ENCODE assay signal across 8 cellular contexts in genomic region chr19:6753178-6754031, GRCh38. TPM values are rescaled to one million over a fixed set of nuclear protein-coding genes. Genes with fewer than 3 reads are reported as not detected.
DNase-seq lines count a peak whose midpoint lies in the region; ATAC-seq and TF ChIP-seq lines count a peak whose summit lies in the region.

No MANE protein-coding gene starts in this region.

- BruUV-seq in Calu3 (replicated peaks; lab: Mats Ljungman, UMichigan), result no TSS peak

- peak; percentile 72 for DNase-seq in Calu3
- peak; percentile 50 to 75 (median 60) for DNase-seq in activated CD4-positive, CD25-positive, alpha-beta regulatory T cell (lab: John Stamatoyannopoulos, UW)
- DNase-seq in lung (ENCODE audit: low spot score), result peak; percentile 86
- peak; percentile 41 to 59 for DNase-seq in stimulated activated CD8-positive, alpha-beta memory T cell treated with anti-CD3 and anti-CD28 coated beads, Interleukin-15, amount 100 ng/mL, for 4 hours (ENCODE audit: low read depth in 2 of 2)
- no peak for DNase-seq in NCI-H345 treated with DMSO at 0.1 percent for 48 hours (lab: John Stamatoyannopoulos, UW; ENCODE audit: unreplicated experiment)

- 7 to 27% methylated on average over 50 of the region's 50 CpGs for WGBS in lung, 2 donors

- H3K4me1 ChIP-seq in HUES48 (ENCODE audit: control insufficient read depth, insufficient read depth, low read length), result peaks cover 8% of the 10 kb centered on the region
- H3K4me1 ChIP-seq in lung (ENCODE audit: control insufficient read depth in 2 of 2, insufficient read depth in 2 of 2, low read length in 2 of 2), result peaks cover 0 to 10% of the 10 kb centered on the region in 2 donors

- no peaks in the 10 kb centered on the region for H3K27me3 ChIP-seq in HUES48 (ENCODE audit: control insufficient read depth, insufficient read depth, low read length)
- H3K27me3 ChIP-seq in lung (ENCODE audit: control insufficient read depth, insufficient read depth), result no peaks in the 10 kb centered on the region

- CTCF ChIA-PET in Calu3 (lab: Charles Lee), result no interaction called here

- H3K36me3 ChIP-seq in HUES48 (ENCODE audit: control insufficient read depth, insufficient read depth, low read length), result peaks cover 41% of the 10 kb centered on the region
- peaks cover 11 to 36% of the 10 kb centered on the region in 2 donors for H3K36me3 ChIP-seq in lung (ENCODE audit: control insufficient read depth in 2 of 2, insufficient read depth in 2 of 2, low read length in 2 of 2)

- H3K9me3 ChIP-seq in HUES48 (ENCODE audit: control insufficient read depth, insufficient read depth, low read length), result no peaks in the 10 kb centered on the region
- H3K9me3 ChIP-seq in lung (ENCODE audit: control insufficient read depth in 2 of 2, insufficient read depth in 1 of 2, low read length in 1 of 2), result no peaks in the 10 kb centered on the region

- no peaks in the 10 kb centered on the region for H3K9me3 Mint-ChIP-seq in Calu3 (ENCODE audit: low read depth, unreplicated experiment)
- H3K9me3 Mint-ChIP-seq in dendritic cell treated with granulocyte-macrophage colony-stimulating factor and Interleukin-4, amounts not matched to agents 40 ng/mL and 50 ng/mL, for 4 days, result no peaks in the 10 kb centered on the region

- no peak for TF ChIP-seq CTCF in Calu3 (IDR thresholded peaks at IDR 0.05; ENCODE audit: unreplicated experiment)
- peak; percentile 10 for TF ChIP-seq CTCF in lung (IDR thresholded peaks at IDR 0.05; ENCODE audit: control extremely low read depth, extremely low read depth)

- H3K27me3 Mint-ChIP-seq in Calu3 (ENCODE audit: unreplicated experiment), result no peaks in the 10 kb centered on the region
- H3K27me3 Mint-ChIP-seq in dendritic cell treated with granulocyte-macrophage colony-stimulating factor and Interleukin-4, amounts not matched to agents 40 ng/mL and 50 ng/mL, for 4 days, result peaks cover 19% of the 10 kb centered on the region

- peak overlapping the region; percentile 62 for H3K4me3 ChIP-seq in HUES48 (ENCODE audit: low read depth, low read length)
- peak overlapping the region; percentile 11 for H3K4me3 ChIP-seq in lung

- H3K36me3 Mint-ChIP-seq in Calu3 (ENCODE audit: insufficient read depth, unreplicated experiment), result peaks cover 83% of the 10 kb centered on the region
- H3K36me3 Mint-ChIP-seq in dendritic cell treated with granulocyte-macrophage colony-stimulating factor and Interleukin-4, amounts not matched to agents 40 ng/mL and 50 ng/mL, for 4 days (ENCODE audit: low read depth), result peaks cover 43% of the 10 kb centered on the region

- peak overlapping the region; percentile 47 for H3K9ac ChIP-seq in HUES48 (ENCODE audit: low read depth, low read length)

- ATAC-seq in GM21390 (IDR thresholded peaks at IDR 0.05; ENCODE audit: unreplicated experiment) (peak; percentile 76), lung (ENCODE audit: insufficient read depth, low FRiP score) (peak; percentile 83)

- intact Hi-C loops in Calu3 (cut with micrococcal nuclease; ENCODE audit: unreplicated experiment), result no loop called here
- intact Hi-C loops in dendritic cell treated with granulocyte-macrophage colony-stimulating factor and Interleukin-4, amounts not matched to agents 40 ng/mL and 50 ng/mL, for 4 days (cut with micrococcal nuclease), result loop anchor here (2.0 kb wide), 1 partner anchor 15 kb away; the partner anchor contains the start of gene TRIP10

- H3K4me3 Mint-ChIP-seq in Calu3 (ENCODE audit: low read depth, unreplicated experiment), result peak overlapping the region; percentile 50
- H3K4me3 Mint-ChIP-seq in dendritic cell treated with granulocyte-macrophage colony-stimulating factor and Interleukin-4, amounts not matched to agents 40 ng/mL and 50 ng/mL, for 4 days, result peak overlapping the region; percentile 89

- peak overlapping the region; percentile 77 for H3K27ac Mint-ChIP-seq in Calu3 (ENCODE audit: unreplicated experiment)
- peak overlapping the region; percentile 89 for H3K27ac Mint-ChIP-seq in dendritic cell treated with granulocyte-macrophage colony-stimulating factor and Interleukin-4, amounts not matched to agents 40 ng/mL and 50 ng/mL, for 4 days

- peak overlapping the region; percentile 55 for H3K27ac ChIP-seq in HUES48 (ENCODE audit: low read depth, low read length)
- H3K27ac ChIP-seq in lung (ENCODE audit: low read depth in 1 of 2, low read length in 1 of 2), result peak overlapping the region in 1 of 2 donors; percentile 63

- H3K4me1 Mint-ChIP-seq in Calu3 (ENCODE audit: low read depth, unreplicated experiment), result peaks cover 9% of the 10 kb centered on the region
- H3K4me1 Mint-ChIP-seq in dendritic cell treated with granulocyte-macrophage colony-stimulating factor and Interleukin-4, amounts not matched to agents 40 ng/mL and 50 ng/mL, for 4 days (ENCODE audit: low read depth), result peaks cover 28% of the 10 kb centered on the region

RNA-seq across cellular contexts. Expression of gene SH2D3A, which starts 13.8 kb away (rescaled TPM):
- total RNA-seq in Calu3 (2022) (62.0 and 64.0 TPM in 2 replicates), lung (10 to 100 TPM; 16.6 to 30.6 TPM)
- polyA plus RNA-seq in lung, result 10 to 100 TPM; 21.2 to 24.2 TPM

RNA-seq across cellular contexts. Expression of gene TRIP10, which starts 13.9 kb away (rescaled TPM):
- total RNA-seq in Calu3 (2022) (86.0 and 95.8 TPM in 2 replicates), lung (10 to 100 TPM; 60.8 to 82.2 TPM)
- polyA plus RNA-seq in lung, result 10 to 100 TPM; 77.4 to 97.3 TPM

RNA-seq across cellular contexts. Expression of gene GPR108, which starts 16.0 kb away (rescaled TPM):
- total RNA-seq in Calu3 (2022) (67.7 and 69.0 TPM in 2 replicates), lung (10 to 100 TPM; 33.5 to 89.4 TPM)
- 10 to 100 TPM; 97.6 to 98.0 TPM for polyA plus RNA-seq in lung

RNA-seq across cellular contexts. Expression of gene VAV1, which starts 19.1 kb away (rescaled TPM):
- total RNA-seq in Calu3 (2022) (0.28 and 0.37 TPM in 2 replicates), lung (10 to 100 TPM; 15.4 to 28.4 TPM)
- 10 to 100 TPM in 1 of 2 donors, 1 to 10 TPM in 1; 8.7 to 60.8 TPM for polyA plus RNA-seq in lung

RNA-seq across cellular contexts. Expression of gene C3, which starts 33.0 kb away (rescaled TPM):
- total RNA-seq in Calu3 (2022) (517 and 658 TPM in 2 replicates), lung (1,000 to 10,000 TPM; 1,072 to 1,612 TPM)
- 1,000 to 10,000 TPM in 1 of 2 donors, 100 to 1,000 TPM in 1; 613 to 1,433 TPM for polyA plus RNA-seq in lung
